In the genomic region with DNA sequence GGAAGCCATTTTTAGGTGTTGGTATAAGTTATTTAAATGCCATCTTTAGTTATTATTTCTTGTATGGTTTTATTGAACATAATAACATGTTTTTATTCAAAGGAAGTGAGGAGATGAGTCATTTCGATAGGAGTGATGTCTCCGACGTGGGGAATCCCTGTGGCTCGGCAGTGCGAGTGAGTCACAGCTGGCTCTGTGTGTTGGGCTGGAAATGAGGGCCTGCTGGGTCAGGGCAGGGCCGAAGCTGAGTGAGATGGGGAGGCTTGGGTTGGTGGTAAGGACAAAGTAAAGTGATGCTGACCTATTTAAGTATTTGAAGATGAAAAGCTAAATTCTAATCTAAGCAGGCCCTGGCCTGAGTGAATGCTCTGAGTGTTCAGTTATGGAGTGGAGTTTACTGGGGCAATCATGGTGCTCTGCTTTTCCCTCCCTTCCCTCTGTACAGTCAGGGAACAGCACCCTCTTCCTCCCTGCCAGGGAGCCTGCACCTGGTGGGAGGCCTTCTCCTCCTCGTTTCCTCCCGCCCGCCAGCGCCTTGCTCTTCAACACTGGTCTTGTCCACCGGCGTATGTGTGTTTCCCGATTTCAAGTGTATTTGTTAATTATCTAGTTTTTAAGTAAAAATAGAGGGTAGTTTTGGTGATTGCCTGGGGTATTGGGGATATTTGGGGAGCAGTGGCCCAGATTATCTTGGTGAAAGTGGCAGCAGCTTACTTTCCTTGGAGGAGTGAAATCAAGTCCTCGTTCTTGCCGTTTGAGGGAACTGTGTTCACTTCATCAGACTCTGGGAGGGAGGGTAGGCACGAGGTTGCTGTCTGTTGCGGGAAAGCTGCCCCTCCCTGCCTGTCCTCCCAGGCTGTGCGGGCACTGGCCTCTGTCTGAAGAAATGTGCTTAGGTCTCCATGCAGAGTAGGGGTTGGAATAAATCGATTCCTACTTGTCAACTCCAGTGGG, we compare ENCODE assay signal across 8 cellular contexts.
A peak's percentile ranks its signal among the peaks of the same experiment; 100 is the strongest.
DNase-seq lines count a peak whose midpoint lies in the region; ATAC-seq lines count a peak whose summit lies in the region.

No MANE protein-coding gene starts in this region.

- no peaks in the 10 kb centered on the region for H3K79me2 ChIP-seq in ACC112 (ENCODE audit: control insufficient read depth, insufficient read depth, low read length, unreplicated experiment)

- H3K9me3 Mint-ChIP-seq in memory B cell, result no peaks in the 10 kb centered on the region

- peak overlapping the region; percentile 52 for H2AFZ ChIP-seq in ACC112 (ENCODE audit: low read length, unreplicated experiment)

- ATAC-seq in GM19043 (IDR thresholded peaks at IDR 0.05; ENCODE audit: low read depth, unreplicated experiment) (peak; percentile 96), HG03378 (IDR thresholded peaks at IDR 0.05; ENCODE audit: unreplicated experiment) (peak; percentile 93), memory B cell (ENCODE audit: low read depth) (peak; percentile 26)

- DNase-seq in activated CD4-positive, alpha-beta T cell treated with anti-CD3 and anti-CD28 coated beads for 1 hour, result peak; percentile 65
- DNase-seq in central memory CD4-positive, alpha-beta T cell, result peak; percentile 76
- DNase-seq in memory B cell (ENCODE audit: low spot score in 2 of 2), result no peak
- DNase-seq in stimulated activated CD8-positive, alpha-beta memory T cell treated with anti-CD3 and anti-CD28 coated beads, Interleukin-7, amount 100 ng/mL, for 1 hour (ENCODE audit: low read depth in 2 of 2), result peak; percentile 27 to 37
- no peak for DNase-seq in DMS153 (lab: John Stamatoyannopoulos, UW)

- no peaks in the 10 kb centered on the region for H3K27me3 ChIP-seq in ACC112 (ENCODE audit: insufficient read depth, low read length)

- H3K27ac ChIP-seq in ACC112 (ENCODE audit: low read depth, low read length), result peak overlapping the region; percentile 63; the same call in 1 of the 2 replicates

- H3K27me3 Mint-ChIP-seq in memory B cell, result no peaks in the 10 kb centered on the region

- no peaks in the 10 kb centered on the region for H3K36me3 ChIP-seq in ACC112 (ENCODE audit: insufficient read depth, low read length)

- H3K4me3 Mint-ChIP-seq in memory B cell, result no peak overlapping the region

- H3K4me1 Mint-ChIP-seq in memory B cell, result peaks cover 21% of the 10 kb centered on the region

- H3K36me3 Mint-ChIP-seq in memory B cell, result no peaks in the 10 kb centered on the region

- H3K27ac Mint-ChIP-seq in memory B cell, result peak overlapping the region; percentile 2

- no peak overlapping the region for H3K4me3 ChIP-seq in ACC112 (ENCODE audit: low read depth, low read length)

- H3K4me1 ChIP-seq in ACC112 (ENCODE audit: control insufficient read depth, insufficient read depth, low read length, unreplicated experiment), result peaks cover 12% of the 10 kb centered on the region

Comparison
In these comparisons a context has a peak if more than half of its experiments do, and no peak if none do; other contexts are left out.
1. ATAC-seq: peak in every context shown above with its lines; median percentile 96 in GM19043; 93 in HG03378; 26 in memory B cell.
2. DNase-seq: peak in activated CD4-positive, alpha-beta T cell treated with anti-CD3 and anti-CD28 coated beads for 1 hour (single experiment), central memory CD4-positive, alpha-beta T cell (single experiment) and stimulated activated CD8-positive, alpha-beta memory T cell treated with anti-CD3 and anti-CD28 coated beads, Interleukin-7, amount 100 ng/mL, for 1 hour (2 of 2); none in memory B cell (0 of 2) and DMS153 (single experiment).